1 cellular context compared by ENCODE assay signal in genomic region chrX:107025538-107025937, GRCh38.
TF ChIP-seq lines count a peak whose summit lies in the region.

No MANE protein-coding gene starts in this region.

TF ChIP-seq in GM23338, 12 proteins besides CTCF, POLR2A, EP300 and RAD21 (continued from another document):
- TF ChIP-seq ETS1 (IDR thresholded peaks at IDR 0.05) (no peak), ZNF331 (CRISPR knock-in tag; IDR thresholded peaks at IDR 0.05; ENCODE audit: low read depth) (no peak), ZNF114 (CRISPR knock-in tag; IDR thresholded peaks at IDR 0.05) (no peak), CREB1 (CRISPR knock-in tag; IDR thresholded peaks at IDR 0.05; ENCODE audit: low read depth) (no peak), JUNB (IDR thresholded peaks at IDR 0.05; ENCODE audit: unreplicated experiment) (no peak), POLR2AphosphoS5 (IDR thresholded peaks at IDR 0.05; ENCODE audit: low read depth) (no peak)
